7 cellular contexts compared by ENCODE assay signal in the genomic region with DNA sequence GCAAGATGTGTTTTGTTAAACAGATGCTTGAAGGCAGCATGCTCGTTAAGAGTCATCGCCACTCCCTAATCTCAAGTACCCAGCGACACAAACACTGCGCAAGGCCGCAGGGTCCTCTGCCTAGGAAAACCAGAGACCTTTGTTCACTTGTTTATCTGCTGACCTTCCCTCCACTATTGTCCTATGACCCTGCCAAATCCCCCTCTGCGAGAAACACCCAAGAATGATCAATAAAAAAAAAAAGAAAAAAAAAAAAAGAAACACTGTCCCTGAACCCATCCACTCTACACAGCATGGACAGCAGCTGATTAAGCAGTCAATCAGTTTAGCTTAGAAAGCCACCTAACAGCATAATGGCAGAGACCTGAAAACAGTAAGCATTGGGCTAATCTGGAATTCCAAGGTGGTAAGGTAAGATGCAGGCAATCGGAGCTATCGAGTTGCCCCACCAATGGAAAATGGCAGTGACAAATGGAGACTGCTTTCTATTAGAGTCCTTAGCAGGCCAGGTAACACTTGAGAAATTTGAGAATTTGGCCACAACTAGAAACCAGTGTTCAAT.
DNase-seq lines count a peak whose midpoint lies in the region; ATAC-seq and TF ChIP-seq lines count a peak whose summit lies in the region.
"Not testable (repeated sequence)": the region's sequence is repeated elsewhere in the genome, so short reads cannot be mapped to it uniquely, and the experiment has no call there.

No MANE protein-coding gene starts in this region.

- H3K79me2 ChIP-seq in GM23248 (ENCODE audit: insufficient read depth): not testable (repeated sequence)

- not testable (repeated sequence) for TF ChIP-seq CTCF in epithelial cell of esophagus (IDR thresholded peaks at IDR 0.05; ENCODE audit: insufficient read depth, low read depth, low read length, missing control alignments); left lung (IDR thresholded peaks at IDR 0.05); psoas muscle (IDR thresholded peaks at IDR 0.05)

- H4K20me1 ChIP-seq in GM23248 (ENCODE audit: insufficient read depth): not testable (repeated sequence)

- H3K9me3 ChIP-seq in GM23248 (ENCODE audit: low read depth); left lung; psoas muscle: not testable (repeated sequence)

- not testable (repeated sequence) for H3K4me3 Mint-ChIP-seq in T-helper 2 cell treated with Interferon-gamma antibody and Interleukin-4, amounts not matched to agents 5 μg/mL and 100 μg/mL, for 36 hours; activated naive CD8-positive, alpha-beta T cell treated with anti-CD3 and anti-CD28 coated beads, Interleukin-2, amount 50 U/mL, for 24 hours

- H3K9me3 Mint-ChIP-seq in T-helper 2 cell treated with Interferon-gamma antibody and Interleukin-4, amounts not matched to agents 5 μg/mL and 100 μg/mL, for 36 hours; activated naive CD8-positive, alpha-beta T cell treated with anti-CD3 and anti-CD28 coated beads, Interleukin-2, amount 50 U/mL, for 24 hours: not testable (repeated sequence)

- H3K4me3 ChIP-seq in GM23248: 0 out of 2 replicates have a peak overlapping the region, but pooled peaks have one; percentile 15
- H3K4me3 ChIP-seq in epithelial cell of esophagus (ENCODE audit: low read length); left lung; psoas muscle: not testable (repeated sequence)

- peak overlapping the region; percentile 11 for H3K27ac Mint-ChIP-seq in T-helper 2 cell treated with Interferon-gamma antibody and Interleukin-4, amounts not matched to agents 5 μg/mL and 100 μg/mL, for 36 hours
- H3K27ac Mint-ChIP-seq in activated naive CD8-positive, alpha-beta T cell treated with anti-CD3 and anti-CD28 coated beads, Interleukin-2, amount 50 U/mL, for 24 hours: peak overlapping the region; percentile 56

- DNase-seq in GM23248; T-helper 2 cell treated with Interferon-gamma antibody and Interleukin-4, amounts not matched to agents 5 μg/mL and 100 μg/mL, for 36 hours (ENCODE audit: low spot score); activated naive CD8-positive, alpha-beta T cell treated with anti-CD3 and anti-CD28 coated beads, Interleukin-2, amount 50 U/mL, for 24 hours; left lung; psoas muscle: not testable (repeated sequence)
- DNase-seq in NCI-H524 treated with DMSO at 0.1 percent for 48 hours (lab: John Stamatoyannopoulos, UW) (peak; percentile 54), epithelial cell of esophagus (ENCODE audit: low read depth) (peak; percentile 28)

- intact Hi-C loops in left lung (cut with DNase I); psoas muscle (cut with DNase I): not testable (repeated sequence)

- 86 to 89% methylated on average over 7 to 8 of the region's 8 CpGs for WGBS in GM23248 (ENCODE audit: low coverage in 1 of 2, low lambda C conversion rate in 2 of 2, missing lambda C conversion rate in 2 of 2), 2 experiments
- WGBS in psoas muscle, 3 donors: 82 to 90% (median 88%) methylated on average over 7 of the region's 8 CpGs

- H3F3A ChIP-seq in GM23248 (ENCODE audit: insufficient read depth): peaks cover 19% of the 10 kb centered on the region

- H3K27ac ChIP-seq in GM23248: peak overlapping the region; percentile 33
- H3K27ac ChIP-seq in left lung, psoas muscle: not testable (repeated sequence)

- H3K4me1 Mint-ChIP-seq in T-helper 2 cell treated with Interferon-gamma antibody and Interleukin-4, amounts not matched to agents 5 μg/mL and 100 μg/mL, for 36 hours (ENCODE audit: low read depth): peaks cover 54% of the 10 kb centered on the region
- peaks cover 70% of the 10 kb centered on the region for H3K4me1 Mint-ChIP-seq in activated naive CD8-positive, alpha-beta T cell treated with anti-CD3 and anti-CD28 coated beads, Interleukin-2, amount 50 U/mL, for 24 hours

- peaks cover 44% of the 10 kb centered on the region for H3K4me1 ChIP-seq in GM23248 (ENCODE audit: insufficient read depth)
- peaks cover 0 to 27% of the 10 kb centered on the region in 2 donors for H3K4me1 ChIP-seq in left lung
- H3K4me1 ChIP-seq in psoas muscle: peaks cover 10% of the 10 kb centered on the region

- peak overlapping the region; percentile 29; the same call in 1 of the 2 replicates for H3K9ac ChIP-seq in GM23248

- not testable (repeated sequence) for H3K36me3 ChIP-seq in GM23248 (ENCODE audit: low read depth); left lung; psoas muscle (ENCODE audit: insufficient read depth in 1 of 2, low read depth in 1 of 2)

- peak overlapping the region; percentile 54 for H3K4me2 ChIP-seq in GM23248 (ENCODE audit: unreplicated experiment)

- in situ Hi-C loops in GM23248 (cut with MboI): not testable (repeated sequence)

- not testable (repeated sequence) for H2AFZ ChIP-seq in GM23248

- ATAC-seq in activated naive CD8-positive, alpha-beta T cell treated with anti-CD3 and anti-CD28 coated beads, Interleukin-2, amount 50 U/mL, for 24 hours: not testable (repeated sequence)
- ATAC-seq in left lung (peak; percentile 14), psoas muscle (peak; percentile 12 to 51 (median 21))

- H3K27me3 Mint-ChIP-seq in T-helper 2 cell treated with Interferon-gamma antibody and Interleukin-4, amounts not matched to agents 5 μg/mL and 100 μg/mL, for 36 hours (ENCODE audit: low read depth); activated naive CD8-positive, alpha-beta T cell treated with anti-CD3 and anti-CD28 coated beads, Interleukin-2, amount 50 U/mL, for 24 hours: not testable (repeated sequence)

- H3K36me3 Mint-ChIP-seq in T-helper 2 cell treated with Interferon-gamma antibody and Interleukin-4, amounts not matched to agents 5 μg/mL and 100 μg/mL, for 36 hours (ENCODE audit: low read depth): peaks cover 21% of the 10 kb centered on the region
- H3K36me3 Mint-ChIP-seq in activated naive CD8-positive, alpha-beta T cell treated with anti-CD3 and anti-CD28 coated beads, Interleukin-2, amount 50 U/mL, for 24 hours (ENCODE audit: low read depth): not testable (repeated sequence)

- H3K27me3 ChIP-seq in GM23248 (replicated peaks; ENCODE audit: insufficient read depth); left lung; psoas muscle (ENCODE audit: insufficient read depth in 3 of 3, low read length in 2 of 3): not testable (repeated sequence)

- not testable (repeated sequence) for H3K9me2 ChIP-seq in GM23248 (ENCODE audit: insufficient read depth)
